15 cellular contexts compared by ENCODE assay signal in genomic region chr13:40230833-40231266, GRCh38.
DNase-seq lines count a peak whose midpoint lies in the region; ATAC-seq, FAIRE-seq and TF ChIP-seq lines count a peak whose summit lies in the region.
"Had no signal": no experiment of that assay in that cellular context is flagged by ENCODE, and none has a peak within 500 bp of the region (broad histone marks: within the 10 kb centered on the region; RNA-seq: fewer than 3 reads in every experiment).

No MANE protein-coding gene starts in this region.

- no peak for FAIRE-seq in K562 (lab: Jason Lieb, UNC)
- FAIRE-seq: kidney had no signal

- WGBS in K562 (ENCODE audit: insufficient coverage, low coverage, missing lambda C conversion rate): 0% methylated on average over 3 of the region's 3 CpGs
- WGBS in mesenchymal stem cell: no CpG with 5 or more reads among the region's 3 CpGs
- 39 to 55% methylated on average over 3 of the region's 3 CpGs for WGBS in tibial nerve, 2 donors

- POLR2A ChIA-PET in K562 (lab: Yijun Ruan, JAX): no interaction called here

- H3K4me1 ChIP-seq in right atrium auricular region (peaks cover 0 to 35% of the 10 kb centered on the region in 2 donors), K562 (replicated peaks in 1 of 2; ENCODE audit: control insufficient read depth in 2 of 2, insufficient read depth in 2 of 2, low read length in 2 of 2) (no peaks in the 10 kb centered on the region), mesenchymal stem cell (ENCODE audit: control insufficient read depth, insufficient read depth, low read depth, low read length) (peaks cover 2% of the 10 kb centered on the region), vagina (peaks cover 51% of the 10 kb centered on the region), tibial nerve (peaks cover 0 to 32% (median 6%) of the 10 kb centered on the region in 4 donors)

- TF ChIP-seq POLR2A in K562 (conservative IDR thresholded peaks at IDR 0.05) (no peak), vagina (IDR thresholded peaks at IDR 0.05) (no peak), tibial nerve (IDR thresholded peaks at IDR 0.05) (no peak)

- intact Hi-C loops in cardiac septum (cut with DNase I) (no loop called here), K562 (cut with micrococcal nuclease) (no loop called here), vagina (cut with DNase I) (loop anchor here (10.0 kb wide), 1 partner anchor 434 kb away; the partner anchor contains the start of gene FOXO1)

- H2BK5ac ChIP-seq in mesenchymal stem cell (ENCODE audit: low read depth, low read length, poor library complexity, severe bottlenecking): no peak overlapping the region

- no TSS peak for BruUV-seq in K562 (replicated peaks; lab: Mats Ljungman, UMichigan)

- no peak overlapping the region for H3K4me3 Mint-ChIP-seq in glutamatergic neuron (ENCODE audit: unreplicated experiment)
- H3K4me3 Mint-ChIP-seq: activated CD8-positive, alpha-beta T cell treated with anti-CD3 and anti-CD28 coated beads, Interleukin-2, amount 10 ng/mL, durations not matched to agents 7 days and 5 days had no signal

- H4K20me1 ChIP-seq in K562 (replicated peaks; ENCODE audit: control insufficient read depth, insufficient read depth, low read length): no peaks in the 10 kb centered on the region

- H4K8ac ChIP-seq in mesenchymal stem cell (ENCODE audit: low read length): no peak overlapping the region

- H2BK120ac ChIP-seq in mesenchymal stem cell (ENCODE audit: low read depth, low read length): no peak overlapping the region

- H3K79me2 ChIP-seq in K562 (ENCODE audit: control insufficient read depth, insufficient read depth, low read length): no peaks in the 10 kb centered on the region

- DNase-seq in right atrium auricular region (ENCODE audit: low spot score) (no peak), cardiac septum (ENCODE audit: low spot score) (no peak), K562 (ENCODE audit: extremely low read depth in 1 of 4, low spot score in 3 of 4) (no peak), mesenchymal stem cell (peak; percentile 73), vagina (ENCODE audit: extremely low spot score in 2 of 2) (no peak), tibial nerve (ENCODE audit: low spot score in 2 of 2) (no peak), glutamatergic neuron (no peak)
- DNase-seq: activated CD8-positive, alpha-beta T cell treated with anti-CD3 and anti-CD28 coated beads, Interleukin-2, amount 10 ng/mL, durations not matched to agents 7 days and 5 days; kidney; stimulated activated CD4-positive, alpha-beta T cell treated with anti-CD3 and anti-CD28 coated beads, Interleukin-2, amount 100 ng/mL, for 24 hours; stimulated activated naive CD8-positive, alpha-beta T cell treated with anti-CD3 and anti-CD28 coated beads, Interleukin-15, amount 100 ng/mL, for 72 hours had no signal

- H3K79me1 ChIP-seq in mesenchymal stem cell (replicated peaks; ENCODE audit: low read length, poor library complexity, severe bottlenecking): no peaks in the 10 kb centered on the region

- H2BK15ac ChIP-seq in mesenchymal stem cell (ENCODE audit: low read depth, poor library complexity, severe bottlenecking): no peak overlapping the region

- peaks cover 3% of the 10 kb centered on the region for H3K27me3 Mint-ChIP-seq in glutamatergic neuron (ENCODE audit: unreplicated experiment)
- H3K27me3 Mint-ChIP-seq: stimulated activated naive CD8-positive, alpha-beta T cell treated with anti-CD3 and anti-CD28 coated beads, Interleukin-15, amount 100 ng/mL, for 72 hours had no signal

- no peaks in the 10 kb centered on the region for H3K27me3 ChIP-seq in right atrium auricular region
- no peaks in the 10 kb centered on the region; a peak in 1 of 5 replicates for H3K27me3 ChIP-seq in K562 (ENCODE audit: control insufficient read depth in 2 of 2, insufficient read depth in 2 of 2, low read length in 2 of 2)
- no peaks in the 10 kb centered on the region for H3K27me3 ChIP-seq in mesenchymal stem cell (ENCODE audit: control insufficient read depth in 1 of 2, insufficient read depth in 1 of 2, low read length in 2 of 2)
- no peaks in the 10 kb centered on the region for H3K27me3 ChIP-seq in vagina
- H3K27me3 ChIP-seq in tibial nerve: no peaks in the 10 kb centered on the region
- H3K27me3 ChIP-seq: SJSA1 had no signal

- H3K27ac Mint-ChIP-seq in glutamatergic neuron (ENCODE audit: unreplicated experiment): no peak overlapping the region
- H3K27ac Mint-ChIP-seq: activated CD8-positive, alpha-beta T cell treated with anti-CD3 and anti-CD28 coated beads, Interleukin-2, amount 10 ng/mL, durations not matched to agents 7 days and 5 days had no signal

- H2BK12ac ChIP-seq in mesenchymal stem cell (ENCODE audit: low read length in 2 of 2): no peak overlapping the region

- H3K4ac ChIP-seq in mesenchymal stem cell (ENCODE audit: low read depth in 1 of 2, low read length in 2 of 2): no peak overlapping the region

- H3K4me2 ChIP-seq in K562 (ENCODE audit: insufficient read depth, low read length) (no peak overlapping the region), mesenchymal stem cell (ENCODE audit: low read length, poor library complexity, severe bottlenecking) (no peak overlapping the region)

- H3K23ac ChIP-seq in mesenchymal stem cell (ENCODE audit: low read length in 2 of 2): no peak overlapping the region

- no peak for TF ChIP-seq RAD21 in K562 (CRISPR knock-in tag; conservative IDR thresholded peaks at IDR 0.05 in 1 of 2, IDR thresholded peaks at IDR 0.05 in 1 of 2)

- H3K36me3 ChIP-seq in right atrium auricular region (no peaks in the 10 kb centered on the region), K562 (ENCODE audit: control insufficient read depth, insufficient read depth, low read length) (no peaks in the 10 kb centered on the region), mesenchymal stem cell (ENCODE audit: control insufficient read depth in 1 of 2, insufficient read depth in 2 of 2, low read depth in 1 of 2, low read length in 2 of 2) (no peaks in the 10 kb centered on the region), vagina (no peaks in the 10 kb centered on the region), tibial nerve (no peaks in the 10 kb centered on the region)
- H3K36me3 ChIP-seq: HAP-1, SJSA1 had no signal

- H3K4me3 ChIP-seq in right atrium auricular region: no peak overlapping the region
- no peak overlapping the region for H3K4me3 ChIP-seq in K562
- no peak overlapping the region for H3K4me3 ChIP-seq in mesenchymal stem cell (ENCODE audit: insufficient read depth in 1 of 2, low read depth in 1 of 2, low read length in 2 of 2)
- H3K4me3 ChIP-seq in vagina: no peak overlapping the region
- H3K4me3 ChIP-seq in tibial nerve: no peak overlapping the region
- H3K4me3 ChIP-seq: HAP-1, SJSA1 had no signal

- H3K27ac ChIP-seq in right atrium auricular region: peak overlapping the region; percentile 33 to 49
- H3K27ac ChIP-seq in K562 (ENCODE audit: extremely low read depth, low read depth, low read length): no peak overlapping the region
- no peak overlapping the region for H3K27ac ChIP-seq in mesenchymal stem cell (ENCODE audit: low read length, poor library complexity, severe bottlenecking)
- H3K27ac ChIP-seq in vagina: peak overlapping the region; percentile 65
- peak overlapping the region in 2 of 4 donors; percentile 56 to 92 for H3K27ac ChIP-seq in tibial nerve
- H3K27ac ChIP-seq: epithelial cell of prostate, SJSA1 had no signal

- no peaks in the 10 kb centered on the region for H3K36me3 Mint-ChIP-seq in glutamatergic neuron (ENCODE audit: unreplicated experiment)

- TF ChIP-seq EP300 in K562 (IDR thresholded peaks at IDR 0.05; ENCODE audit: low read length): no peak
- no peak for TF ChIP-seq EP300 in tibial nerve (IDR thresholded peaks at IDR 0.05)

- ATAC-seq in K562: no peak
- ATAC-seq in HG02610 (IDR thresholded peaks at IDR 0.05; ENCODE audit: unreplicated experiment): no peak
- ATAC-seq: activated CD8-positive, alpha-beta T cell treated with anti-CD3 and anti-CD28 coated beads, Interleukin-2, amount 10 ng/mL, durations not matched to agents 7 days and 5 days; stimulated activated naive CD8-positive, alpha-beta T cell treated with anti-CD3 and anti-CD28 coated beads, Interleukin-15, amount 100 ng/mL, for 72 hours had no signal

- no peaks in the 10 kb centered on the region for H3K9me1 ChIP-seq in K562 (ENCODE audit: control insufficient read depth, insufficient read depth, low read length)

- no peaks in the 10 kb centered on the region for H3K9me3 ChIP-seq in right atrium auricular region
- H3K9me3 ChIP-seq in K562 (replicated peaks; ENCODE audit: control insufficient read depth, insufficient read depth, low read depth, low read length): no peaks in the 10 kb centered on the region
- no peaks in the 10 kb centered on the region for H3K9me3 ChIP-seq in mesenchymal stem cell (ENCODE audit: control insufficient read depth, low read length)
- no peaks in the 10 kb centered on the region for H3K9me3 ChIP-seq in vagina
- no peaks in the 10 kb centered on the region for H3K9me3 ChIP-seq in tibial nerve
- H3K9me3 ChIP-seq: SJSA1 had no signal

- TF ChIP-seq CTCF in right atrium auricular region (IDR thresholded peaks at IDR 0.05) (no peak), K562 (IDR thresholded peaks at IDR 0.05 in 2 of 3, conservative IDR thresholded peaks at IDR 0.05 in 1 of 3; ENCODE audit: insufficient read depth in 2 of 3, low read depth in 1 of 3, low read length in 3 of 3) (no peak), vagina (IDR thresholded peaks at IDR 0.05) (no peak), tibial nerve (IDR thresholded peaks at IDR 0.05) (no peak), glutamatergic neuron (IDR thresholded peaks at IDR 0.05; ENCODE audit: partially characterized antibody, unreplicated experiment) (no peak)

- no peak overlapping the region for H3K14ac ChIP-seq in mesenchymal stem cell (ENCODE audit: low read length in 2 of 2)

- CTCF ChIA-PET in K562 (lab: Yijun Ruan, JAX; ENCODE audit: low intra/inter-chr PET ratio): no interaction called here

- H2AK5ac ChIP-seq in mesenchymal stem cell (ENCODE audit: low read length, severe bottlenecking): no peak overlapping the region

- H3K18ac ChIP-seq in mesenchymal stem cell (ENCODE audit: low read depth in 1 of 2, low read length in 2 of 2): no peak overlapping the region

- in situ Hi-C loops in K562 (cut with MboI): no loop called here

- peaks cover 6% of the 10 kb centered on the region for H3K9me3 Mint-ChIP-seq in glutamatergic neuron (ENCODE audit: unreplicated experiment)

- H2AFZ ChIP-seq in K562 (ENCODE audit: low read depth, low read length) (no peak overlapping the region), mesenchymal stem cell (ENCODE audit: low read depth, low read length) (no peak overlapping the region)

- no peak overlapping the region for H3K9ac ChIP-seq in K562 (ENCODE audit: insufficient read depth in 1 of 2, low read depth in 2 of 2, low read length in 2 of 2)
- H3K9ac ChIP-seq in mesenchymal stem cell (ENCODE audit: low read length): peak overlapping the region; percentile 50

- peaks cover 16% of the 10 kb centered on the region for H3K4me1 Mint-ChIP-seq in glutamatergic neuron (ENCODE audit: low read depth, unreplicated experiment)

- no peak overlapping the region for H4K91ac ChIP-seq in mesenchymal stem cell (ENCODE audit: low read length)

TF ChIP-seq in K562, 482 proteins besides CTCF, POLR2A, EP300 and RAD21:
- TF ChIP-seq ETV1 (tag; conservative IDR thresholded peaks at IDR 0.05; ENCODE audit: low read depth) (no peak), MAFG (tag; conservative IDR thresholded peaks at IDR 0.05) (0 out of 2 replicates have a peak, but pooled peaks have one; percentile 27), ZNF316 (IDR thresholded peaks at IDR 0.05) (0 out of 2 replicates have a peak, but pooled peaks have one; percentile 7), ZNF165 (CRISPR knock-in tag; IDR thresholded peaks at IDR 0.05; ENCODE audit: borderline replicate concordance) (no peak)

Comparison
In these comparisons a context has a peak if more than half of its experiments do, and no peak if none do; other contexts are left out.
1. H3K27ac ChIP-seq: peak in right atrium auricular region (2 of 2) and vagina (single experiment); none in K562 (single experiment) and mesenchymal stem cell (single experiment).